15 cellular contexts compared by ENCODE assay signal in the genomic region with DNA sequence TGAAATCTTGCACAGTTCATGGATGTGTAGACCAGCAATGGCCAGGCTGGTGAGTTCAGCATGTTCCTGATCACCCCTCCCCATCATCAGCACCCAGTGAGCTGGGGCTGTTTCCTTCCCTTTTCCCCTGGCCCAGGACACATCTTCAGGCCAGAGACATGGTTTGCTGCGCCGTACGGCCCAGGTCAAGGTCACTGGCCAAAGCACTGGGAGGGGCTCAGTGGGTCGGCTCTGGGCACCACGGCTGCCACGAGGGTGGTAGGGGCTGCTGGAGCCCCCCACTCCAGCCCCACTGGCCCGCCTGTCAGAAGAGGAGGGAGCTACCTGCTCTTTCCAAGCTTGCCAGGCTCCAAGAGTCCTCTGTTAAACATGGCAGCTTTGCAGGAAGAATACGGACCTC. TPM values are rescaled to one million over a fixed set of nuclear protein-coding genes. Genes with fewer than 3 reads are reported as not detected.
DNase-seq lines count a peak whose midpoint lies in the region; ATAC-seq and TF ChIP-seq lines count a peak whose summit lies in the region.
"Had no signal": no experiment of that assay in that cellular context is flagged by ENCODE, and none has a peak within 500 bp of the region (broad histone marks: within the 10 kb centered on the region; RNA-seq: fewer than 3 reads in every experiment).

No MANE protein-coding gene starts in this region.

- H3K9me3 Mint-ChIP-seq in CD4-positive, alpha-beta T cell, result no peaks in the 10 kb centered on the region
- no peaks in the 10 kb centered on the region for H3K9me3 Mint-ChIP-seq in activated naive CD8-positive, alpha-beta T cell treated with anti-CD3 and anti-CD28 coated beads, Interleukin-2, amount 10 ng/mL, durations not matched to agents 7 days and 5 days
- H3K9me3 Mint-ChIP-seq in progenitor cell of endocrine pancreas (ENCODE audit: low read depth), result no peaks in the 10 kb centered on the region
- H3K9me3 Mint-ChIP-seq: endodermal cell, GM23338 had no signal

- POLR2A ChIA-PET in CD4-positive, alpha-beta T cell (lab: Charles Lee), result interaction anchor here (0.7 kb wide), 1 partner anchor 31 kb away, joined by 4 read pairs; no protein-coding TSS in a partner anchor
- POLR2A ChIA-PET in activated naive CD8-positive, alpha-beta T cell treated with anti-CD3 and anti-CD28 coated beads, Interleukin-2, amount 10 ng/mL, durations not matched to agents 7 days and 5 days (lab: Charles Lee), result no interaction called here

- no peaks in the 10 kb centered on the region for H3K27me3 Mint-ChIP-seq in CD4-positive, alpha-beta T cell
- H3K27me3 Mint-ChIP-seq in activated naive CD8-positive, alpha-beta T cell treated with anti-CD3 and anti-CD28 coated beads, Interleukin-2, amount 10 ng/mL, durations not matched to agents 7 days and 5 days, result no peaks in the 10 kb centered on the region
- no peaks in the 10 kb centered on the region for H3K27me3 Mint-ChIP-seq in progenitor cell of endocrine pancreas
- H3K27me3 Mint-ChIP-seq: brain had no signal

- no peak for DNase-seq in CD4-positive, alpha-beta T cell
- peak in 1 of 2 experiments; percentile 33 for DNase-seq in HL-60 (ENCODE audit: low read depth in 1 of 2, low spot score in 1 of 2)
- no peak for DNase-seq in activated naive CD8-positive, alpha-beta T cell treated with anti-CD3 and anti-CD28 coated beads, Interleukin-2, amount 10 ng/mL, durations not matched to agents 7 days and 5 days
- no peak for DNase-seq in progenitor cell of endocrine pancreas (ENCODE audit: low spot score, unreplicated experiment)
- no peak for DNase-seq in SIG-M5 treated with dmso at 0.1 percent for 504 hours (lab: John Stamatoyannopoulos, UW; ENCODE audit: unreplicated experiment)
- DNase-seq: endodermal cell; GF-D8; Kasumi-1; NCI-H1930; Right ventricle myocardium superior; stimulated activated CD4-positive, alpha-beta T cell treated with anti-CD3 and anti-CD28 coated beads, Interleukin-1b, Interleukin-23, amount 100 ng/mL, for 48 hours had no signal

- H3K27ac Mint-ChIP-seq in CD4-positive, alpha-beta T cell, result peak overlapping the region; percentile 96
- peak overlapping the region; percentile 58 for H3K27ac Mint-ChIP-seq in activated naive CD8-positive, alpha-beta T cell treated with anti-CD3 and anti-CD28 coated beads, Interleukin-2, amount 10 ng/mL, durations not matched to agents 7 days and 5 days
- peak overlapping the region; percentile 78 for H3K27ac Mint-ChIP-seq in progenitor cell of endocrine pancreas
- H3K27ac Mint-ChIP-seq: endodermal cell had no signal

- no peak for TF ChIP-seq CTCF in CD4-positive, alpha-beta T cell (IDR thresholded peaks at IDR 0.05)
- TF ChIP-seq CTCF in HL-60 (IDR thresholded peaks at IDR 0.05; ENCODE audit: insufficient read depth, low read length), result no peak
- TF ChIP-seq CTCF in progenitor cell of endocrine pancreas (IDR thresholded peaks at IDR 0.05; ENCODE audit: unreplicated experiment), result no peak

- no peaks in the 10 kb centered on the region for H3K9me3 ChIP-seq in CD4-positive, alpha-beta T cell (ENCODE audit: control insufficient read depth, low read length)

- no peak for ATAC-seq in CD4-positive, alpha-beta T cell (ENCODE audit: poor library complexity)
- no peak for ATAC-seq in activated naive CD8-positive, alpha-beta T cell treated with anti-CD3 and anti-CD28 coated beads, Interleukin-2, amount 10 ng/mL, durations not matched to agents 7 days and 5 days (ENCODE audit: low read depth)
- ATAC-seq in HG02571 (IDR thresholded peaks at IDR 0.05; ENCODE audit: unreplicated experiment) (no peak), HG02798 (IDR thresholded peaks at IDR 0.05; ENCODE audit: poor library complexity, unreplicated experiment) (no peak)
- ATAC-seq: GM23338 had no signal

- H3K27me3 ChIP-seq in CD4-positive, alpha-beta T cell (ENCODE audit: control insufficient read depth, insufficient read depth, low read length), result no peaks in the 10 kb centered on the region
- no peaks in the 10 kb centered on the region for H3K27me3 ChIP-seq in HL-60 (ENCODE audit: insufficient read depth, poor library complexity, severe bottlenecking)

- peaks cover 89% of the 10 kb centered on the region for H3K4me1 Mint-ChIP-seq in CD4-positive, alpha-beta T cell (ENCODE audit: low read depth)
- peaks cover 76% of the 10 kb centered on the region for H3K4me1 Mint-ChIP-seq in activated naive CD8-positive, alpha-beta T cell treated with anti-CD3 and anti-CD28 coated beads, Interleukin-2, amount 10 ng/mL, durations not matched to agents 7 days and 5 days
- H3K4me1 Mint-ChIP-seq in progenitor cell of endocrine pancreas (ENCODE audit: low read depth), result peaks cover 18% of the 10 kb centered on the region
- H3K4me1 Mint-ChIP-seq: endodermal cell had no signal

- intact Hi-C loops in CD4-positive, alpha-beta T cell (cut with DNase I, micrococcal nuclease), result loop anchor here in 1 of 2 experiments (5.0 kb wide), 1 partner anchor 40 kb away; no protein-coding TSS in a partner anchor

- peaks cover 81% of the 10 kb centered on the region for H3K36me3 Mint-ChIP-seq in CD4-positive, alpha-beta T cell (ENCODE audit: low read depth)
- peaks cover 19% of the 10 kb centered on the region for H3K36me3 Mint-ChIP-seq in activated naive CD8-positive, alpha-beta T cell treated with anti-CD3 and anti-CD28 coated beads, Interleukin-2, amount 10 ng/mL, durations not matched to agents 7 days and 5 days
- H3K36me3 Mint-ChIP-seq in progenitor cell of endocrine pancreas (ENCODE audit: insufficient read depth), result peaks cover 1% of the 10 kb centered on the region
- H3K36me3 Mint-ChIP-seq: brain had no signal

- H3K4me3 Mint-ChIP-seq in CD4-positive, alpha-beta T cell, result no peak overlapping the region
- no peak overlapping the region for H3K4me3 Mint-ChIP-seq in activated naive CD8-positive, alpha-beta T cell treated with anti-CD3 and anti-CD28 coated beads, Interleukin-2, amount 10 ng/mL, durations not matched to agents 7 days and 5 days
- H3K4me3 Mint-ChIP-seq in progenitor cell of endocrine pancreas (ENCODE audit: low read depth), result no peak overlapping the region
- H3K4me3 Mint-ChIP-seq: brain, endodermal cell, GM23338 had no signal

- CTCF ChIA-PET in CD4-positive, alpha-beta T cell (lab: Charles Lee), result interaction anchor here (0.6 to 1.8 kb wide), 3 partner anchors 8 to 107 kb away, joined by 3 to 7 read pairs (median 4); no protein-coding TSS in a partner anchor

- H3K4me3 ChIP-seq in HL-60 (replicated peaks; ENCODE audit: insufficient read depth, low read length), result no peak overlapping the region
- H3K4me3 ChIP-seq: GM23338 had no signal

- H3K27ac ChIP-seq in CD4-positive, alpha-beta T cell (ENCODE audit: low read depth, low read length), result peak overlapping the region; percentile 51
- H3K27ac ChIP-seq in HL-60 (replicated peaks), result peak overlapping the region; percentile 67

RNA-seq across cellular contexts. Expression of gene SEMA4D, which starts 55.9 kb away (rescaled TPM):
- 100 to 1,000 TPM; 399 to 430 TPM for total RNA-seq in CD4-positive, alpha-beta T cell
- 100 to 1,000 TPM; 370 to 391 TPM for total RNA-seq in activated naive CD8-positive, alpha-beta T cell treated with anti-CD3 and anti-CD28 coated beads, Interleukin-2, amount 10 ng/mL, durations not matched to agents 7 days and 5 days
- total RNA-seq in progenitor cell of endocrine pancreas, result 63.1 and 65.3 TPM in 2 replicates
